In genomic region chr2:201881382-201881720, GRCh38 we compare ENCODE assay signal across 18 cellular contexts.
DNase-seq lines count a peak whose midpoint lies in the region; ATAC-seq and TF ChIP-seq lines count a peak whose summit lies in the region.
"Had no signal": no experiment of that assay in that cellular context is flagged by ENCODE, and none has a peak within 500 bp of the region (broad histone marks: within the 10 kb centered on the region; RNA-seq: fewer than 3 reads in every experiment).

No MANE protein-coding gene starts in this region.

- H3K27ac ChIP-seq in Panc1 (ENCODE audit: low read length) (peak overlapping the region; percentile 8; the same call in 1 of the 2 replicates), hepatocyte (peak overlapping the region; percentile 7), esophagus squamous epithelium (no peak overlapping the region)

- no peaks in the 10 kb centered on the region for H3K36me3 ChIP-seq in Panc1 (ENCODE audit: control insufficient read depth, insufficient read depth, low read length)
- H3K36me3 ChIP-seq in hepatocyte (replicated peaks; ENCODE audit: insufficient read depth, low read depth), result no peaks in the 10 kb centered on the region
- no peaks in the 10 kb centered on the region for H3K36me3 ChIP-seq in esophagus squamous epithelium
- H3K36me3 ChIP-seq: ascending aorta had no signal

- ATAC-seq in GM19463 (IDR thresholded peaks at IDR 0.05; ENCODE audit: unreplicated experiment), result peak; percentile 6
- ATAC-seq in Panc1, result no peak
- ATAC-seq in esophagus mucosa, result no peak
- no peak for ATAC-seq in activated naive CD8-positive, alpha-beta T cell treated with anti-CD3 and anti-CD28 coated beads, Interleukin-2, amount 50 U/mL, for 24 hours

- H2AFZ ChIP-seq in hepatocyte, result no peak overlapping the region

- peaks cover 2% of the 10 kb centered on the region for H3K27me3 Mint-ChIP-seq in glutamatergic neuron (ENCODE audit: unreplicated experiment)
- peaks cover 41% of the 10 kb centered on the region for H3K27me3 Mint-ChIP-seq in activated naive CD8-positive, alpha-beta T cell treated with anti-CD3 and anti-CD28 coated beads, Interleukin-2, amount 50 U/mL, for 24 hours

- H3K27me3 ChIP-seq in Panc1 (ENCODE audit: control insufficient read depth, insufficient read depth, low read length), result no peaks in the 10 kb centered on the region
- no peaks in the 10 kb centered on the region for H3K27me3 ChIP-seq in hepatocyte
- peaks cover 0 to 38% (median 0%) of the 10 kb centered on the region in 4 donors for H3K27me3 ChIP-seq in esophagus squamous epithelium
- H3K27me3 ChIP-seq: ascending aorta had no signal

- intact Hi-C loops in Panc1 (cut with micrococcal nuclease; ENCODE audit: unreplicated experiment) (no loop called here), esophagus squamous epithelium (cut with DNase I) (no loop called here)

- TF ChIP-seq POLR2A in esophagus squamous epithelium (IDR thresholded peaks at IDR 0.05), result no peak

- H3K4me2 ChIP-seq in hepatocyte, result peak overlapping the region; percentile 51

- TF ChIP-seq CTCF in Panc1 (IDR thresholded peaks at IDR 0.05) (no peak), hepatocyte (IDR thresholded peaks at IDR 0.05; ENCODE audit: poor library complexity) (no peak), glutamatergic neuron (IDR thresholded peaks at IDR 0.05; ENCODE audit: partially characterized antibody, unreplicated experiment) (no peak), esophagus squamous epithelium (IDR thresholded peaks at IDR 0.05) (no peak)

- WGBS in hepatocyte (ENCODE audit: low lambda C conversion rate, missing lambda C conversion rate), result 52% methylated on average over 2 of the region's 2 CpGs
- WGBS in esophagus squamous epithelium, 2 donors, result 46 to 75% methylated on average over 2 of the region's 2 CpGs

- no peaks in the 10 kb centered on the region for H3K36me3 Mint-ChIP-seq in glutamatergic neuron (ENCODE audit: unreplicated experiment)
- no peaks in the 10 kb centered on the region for H3K36me3 Mint-ChIP-seq in activated naive CD8-positive, alpha-beta T cell treated with anti-CD3 and anti-CD28 coated beads, Interleukin-2, amount 50 U/mL, for 24 hours (ENCODE audit: low read depth)

- no peaks in the 10 kb centered on the region for H4K20me1 ChIP-seq in hepatocyte (ENCODE audit: insufficient read depth, poor library complexity, severe bottlenecking)

- CTCF ChIA-PET in Panc1 (lab: Charles Lee), result no interaction called here

- peaks cover 2% of the 10 kb centered on the region for H3K9me3 Mint-ChIP-seq in glutamatergic neuron (ENCODE audit: unreplicated experiment)
- no peaks in the 10 kb centered on the region for H3K9me3 Mint-ChIP-seq in activated naive CD8-positive, alpha-beta T cell treated with anti-CD3 and anti-CD28 coated beads, Interleukin-2, amount 50 U/mL, for 24 hours
- H3K9me3 Mint-ChIP-seq: neural crest cell had no signal

- no peaks in the 10 kb centered on the region for H3K79me2 ChIP-seq in hepatocyte

- POLR2A ChIA-PET in Panc1 (lab: Charles Lee), result no interaction called here

- no peak overlapping the region for H3K4me3 ChIP-seq in Panc1 (ENCODE audit: low read depth in 2 of 2, low read length in 2 of 2)
- no peak overlapping the region for H3K4me3 ChIP-seq in hepatocyte
- no peak overlapping the region for H3K4me3 ChIP-seq in esophagus squamous epithelium
- H3K4me3 ChIP-seq: lung had no signal

- no peak overlapping the region for H3K27ac Mint-ChIP-seq in glutamatergic neuron (ENCODE audit: unreplicated experiment)
- no peak overlapping the region for H3K27ac Mint-ChIP-seq in activated naive CD8-positive, alpha-beta T cell treated with anti-CD3 and anti-CD28 coated beads, Interleukin-2, amount 50 U/mL, for 24 hours

- H3K4me1 Mint-ChIP-seq in glutamatergic neuron (ENCODE audit: low read depth, unreplicated experiment), result peaks cover 13% of the 10 kb centered on the region
- H3K4me1 Mint-ChIP-seq in activated naive CD8-positive, alpha-beta T cell treated with anti-CD3 and anti-CD28 coated beads, Interleukin-2, amount 50 U/mL, for 24 hours, result peaks cover 13% of the 10 kb centered on the region

- no peaks in the 10 kb centered on the region for H3K9me2 ChIP-seq in hepatocyte (replicated peaks; ENCODE audit: insufficient read depth)

- in situ Hi-C loops in Panc1 (cut with HindIII; ENCODE audit: low pct_unique_long_range_greater_than_20kb, low sequenced_read_pairs), result no loop called here

- DNase-seq in AG20443 (ENCODE audit: low spot score) (peak; percentile 33), Panc1 (ENCODE audit: low read depth, low spot score) (no peak), hepatocyte (ENCODE audit: low spot score) (no peak), glutamatergic neuron (no peak), esophagus squamous epithelium (lab: John Stamatoyannopoulos, UW) (no peak)
- DNase-seq in activated naive CD8-positive, alpha-beta T cell treated with anti-CD3 and anti-CD28 coated beads, Interleukin-2, amount 50 U/mL, for 24 hours, result no peak
- DNase-seq: activated CD4-positive, CD25-positive, alpha-beta regulatory T cell treated with anti-CD3 and anti-CD28 coated beads, Interleukin-2, amount 50 U/mL, for 72 hours; GF-D8; head of caudate nucleus; NCI-H187; NCI-H446 treated with DMSO at 0.1 percent for 48 hours; retina; SHP77 had no signal

- H3K9me3 ChIP-seq in Panc1 (ENCODE audit: control insufficient read depth, insufficient read depth, low read depth, low read length) (no peaks in the 10 kb centered on the region), hepatocyte (ENCODE audit: low read depth) (no peaks in the 10 kb centered on the region), esophagus squamous epithelium (no peaks in the 10 kb centered on the region)
- H3K9me3 ChIP-seq: ascending aorta had no signal

- BruUV-seq in Panc1 (replicated peaks; lab: Mats Ljungman, UMichigan), result no TSS peak

- H3K4me1 ChIP-seq in Panc1 (ENCODE audit: control insufficient read depth, insufficient read depth, low read length) (peaks cover 17% of the 10 kb centered on the region; the same call in 1 of the 2 replicates), hepatocyte (ENCODE audit: insufficient read depth) (peaks cover 27% of the 10 kb centered on the region), esophagus squamous epithelium (peaks cover 0 to 30% (median 8%) of the 10 kb centered on the region in 3 donors)

- H3K4me3 Mint-ChIP-seq in glutamatergic neuron (ENCODE audit: unreplicated experiment), result no peak overlapping the region
- H3K4me3 Mint-ChIP-seq in activated naive CD8-positive, alpha-beta T cell treated with anti-CD3 and anti-CD28 coated beads, Interleukin-2, amount 50 U/mL, for 24 hours, result no peak overlapping the region

Comparison
In these comparisons a context has a peak if more than half of its experiments do, and no peak if none do; other contexts are left out.
1. H3K27ac ChIP-seq: peak in Panc1 (single experiment) and hepatocyte (single experiment); none in esophagus squamous epithelium (0 of 4).